ENCODE assay signal across 23 cellular contexts in genomic region chr5:141328231-141328630, GRCh38. TPM values are rescaled to one million over a fixed set of nuclear protein-coding genes. Genes with fewer than 3 reads are reported as not detected.
A peak's percentile ranks its signal among the peaks of the same experiment; 100 is the strongest.
DNase-seq lines count a peak whose midpoint lies in the region; ATAC-seq, FAIRE-seq and TF ChIP-seq lines count a peak whose summit lies in the region.
"Had no signal": no experiment of that assay in that cellular context is flagged by ENCODE, and none has a peak within 500 bp of the region (broad histone marks: within the 10 kb centered on the region; RNA-seq: fewer than 3 reads in every experiment).

No MANE protein-coding gene starts in this region.

- no peak overlapping the region for H3K4me3 ChIP-seq in bronchial epithelial cell (ENCODE audit: low read depth, low read length)
- peak overlapping the region in 2 of 3 donors; percentile 17 to 32 for H3K4me3 ChIP-seq in skeletal muscle tissue (ENCODE audit: low read length in 3 of 3)
- H3K4me3 ChIP-seq: GM23248 had no signal

- H3K36me3 ChIP-seq in bronchial epithelial cell (ENCODE audit: control insufficient read depth, insufficient read depth, low read length) (no peaks in the 10 kb centered on the region), skeletal muscle tissue (ENCODE audit: control insufficient read depth in 3 of 3, insufficient read depth in 3 of 3, low read length in 3 of 3) (peaks cover 0 to 7% (median 2%) of the 10 kb centered on the region in 3 donors)

- H3K27me3 ChIP-seq in bronchial epithelial cell (ENCODE audit: control insufficient read depth, insufficient read depth, low read length) (no peaks in the 10 kb centered on the region), skeletal muscle tissue (ENCODE audit: control insufficient read depth in 3 of 3, insufficient read depth in 3 of 3, low read length in 3 of 3) (peaks cover 0 to 3% (median 0%) of the 10 kb centered on the region in 3 donors)

- FAIRE-seq in bronchial epithelial cell (lab: Jason Lieb, UNC) = peak; percentile 64
- FAIRE-seq: A204.1 had no signal

- no peak overlapping the region for H3K9ac ChIP-seq in skeletal muscle tissue (ENCODE audit: low read depth in 1 of 3, low read length in 3 of 3)
- H3K9ac ChIP-seq: GM23248, KMS-11 had no signal

- H3K4me1 ChIP-seq in skeletal muscle tissue (ENCODE audit: control insufficient read depth in 3 of 3, insufficient read depth in 3 of 3, low read length in 3 of 3) = peaks cover 0 to 20% (median 0%) of the 10 kb centered on the region in 3 donors

- intact Hi-C loops in activated CD8-positive, alpha-beta T cell treated with anti-CD3 and anti-CD28 coated beads for 36 hours (cut with micrococcal nuclease) = loop anchor here (10.0 kb wide), 2 partner anchors 187 to 237 kb away; no protein-coding TSS in a partner anchor

- CTCF ChIA-PET in activated CD8-positive, alpha-beta T cell treated with anti-CD3 and anti-CD28 coated beads for 36 hours (lab: Charles Lee) = interaction anchor here (0.9 to 3.5 kb wide), 9 partner anchors 8 to 236 kb away, joined by 3 to 36 read pairs (median 5); partner anchors contain the start of genes PCDHGA2, PCDHGA9, PCDHGB2 and PCDHGB3
- CTCF ChIA-PET in activated CD8-positive, alpha-beta T cell treated with anti-CD3 and anti-CD28 coated beads, Interleukin-2, amount 10 ng/mL, durations not matched to agents 7 days and 5 days (lab: Charles Lee) = interaction anchor here (1.3 to 3.4 kb wide), 2 partner anchors 7 to 10 kb away, joined by 6 to 29 read pairs; partner anchors contain the start of genes PCDHGA2 and TAF7

- DNase-seq in activated CD8-positive, alpha-beta T cell treated with anti-CD3 and anti-CD28 coated beads for 36 hours = peak; percentile 23
- no peak for DNase-seq in activated CD8-positive, alpha-beta T cell treated with anti-CD3 and anti-CD28 coated beads, Interleukin-2, amount 10 ng/mL, durations not matched to agents 7 days and 5 days
- DNase-seq in M059J (ENCODE audit: low read depth) (peak; percentile 38), bronchial epithelial cell (ENCODE audit: low read depth) (no peak), NCI-H2029 (lab: John Stamatoyannopoulos, UW) (no peak)
- DNase-seq: EL, GM23248, H9, MV-4-11, NCI-H1105 treated with DMSO at 0.1 percent for 48 hours, NCI-H2081, NCI-H2171, NCI-H345, NCI-H524, NCI-H774, RPMI8226, T-cell had no signal

- H3K4me3 Mint-ChIP-seq in activated CD8-positive, alpha-beta T cell treated with anti-CD3 and anti-CD28 coated beads for 36 hours = no peak overlapping the region
- no peak overlapping the region for H3K4me3 Mint-ChIP-seq in activated CD8-positive, alpha-beta T cell treated with anti-CD3 and anti-CD28 coated beads, Interleukin-2, amount 10 ng/mL, durations not matched to agents 7 days and 5 days
- H3K4me3 Mint-ChIP-seq: H9, T-cell had no signal

- H3K4me1 Mint-ChIP-seq in activated CD8-positive, alpha-beta T cell treated with anti-CD3 and anti-CD28 coated beads for 36 hours (ENCODE audit: low read depth) = peaks cover 4% of the 10 kb centered on the region
- peaks cover 5% of the 10 kb centered on the region for H3K4me1 Mint-ChIP-seq in activated CD8-positive, alpha-beta T cell treated with anti-CD3 and anti-CD28 coated beads, Interleukin-2, amount 10 ng/mL, durations not matched to agents 7 days and 5 days (ENCODE audit: low read depth)

- peaks cover 12% of the 10 kb centered on the region for H3K36me3 Mint-ChIP-seq in activated CD8-positive, alpha-beta T cell treated with anti-CD3 and anti-CD28 coated beads for 36 hours (ENCODE audit: low read depth)
- H3K36me3 Mint-ChIP-seq in activated CD8-positive, alpha-beta T cell treated with anti-CD3 and anti-CD28 coated beads, Interleukin-2, amount 10 ng/mL, durations not matched to agents 7 days and 5 days (ENCODE audit: low read depth) = peaks cover 5% of the 10 kb centered on the region

- POLR2A ChIA-PET in activated CD8-positive, alpha-beta T cell treated with anti-CD3 and anti-CD28 coated beads for 36 hours (lab: Charles Lee) = interaction anchor here (0.6 kb wide), 1 partner anchor 10 kb away, joined by 3 read pairs; no protein-coding TSS in a partner anchor
- POLR2A ChIA-PET in activated CD8-positive, alpha-beta T cell treated with anti-CD3 and anti-CD28 coated beads, Interleukin-2, amount 10 ng/mL, durations not matched to agents 7 days and 5 days (lab: Charles Lee) = interaction anchor here (2.3 kb wide), 1 partner anchor 8 kb away, joined by 14 read pairs; the partner anchor contains the start of gene TAF7

- no peak for TF ChIP-seq CTCF in activated CD8-positive, alpha-beta T cell treated with anti-CD3 and anti-CD28 coated beads for 36 hours (IDR thresholded peaks at IDR 0.05)
- no peak for TF ChIP-seq CTCF in bronchial epithelial cell (IDR thresholded peaks at IDR 0.05; ENCODE audit: insufficient read depth, low read length, severe bottlenecking)

- H3K9me3 Mint-ChIP-seq in activated CD8-positive, alpha-beta T cell treated with anti-CD3 and anti-CD28 coated beads for 36 hours = peaks cover 18% of the 10 kb centered on the region
- H3K9me3 Mint-ChIP-seq in activated CD8-positive, alpha-beta T cell treated with anti-CD3 and anti-CD28 coated beads, Interleukin-2, amount 10 ng/mL, durations not matched to agents 7 days and 5 days (ENCODE audit: insufficient read depth) = peaks cover 15% of the 10 kb centered on the region

- H3K27me3 Mint-ChIP-seq in activated CD8-positive, alpha-beta T cell treated with anti-CD3 and anti-CD28 coated beads for 36 hours = peaks cover 28% of the 10 kb centered on the region
- peaks cover 23% of the 10 kb centered on the region for H3K27me3 Mint-ChIP-seq in activated CD8-positive, alpha-beta T cell treated with anti-CD3 and anti-CD28 coated beads, Interleukin-2, amount 10 ng/mL, durations not matched to agents 7 days and 5 days (ENCODE audit: low read depth)

- H3K27ac ChIP-seq in skeletal muscle tissue (ENCODE audit: low read depth, low read length) = no peak overlapping the region
- H3K27ac ChIP-seq: GM23248, HL-60, KMS-11 had no signal

- H3K9me3 ChIP-seq in skeletal muscle tissue (ENCODE audit: control insufficient read depth in 3 of 3, low read length in 3 of 3) = peaks cover 0 to 26% (median 6%) of the 10 kb centered on the region in 3 donors

- no peak for ATAC-seq in activated CD8-positive, alpha-beta T cell treated with anti-CD3 and anti-CD28 coated beads for 36 hours
- no peak for ATAC-seq in activated CD8-positive, alpha-beta T cell treated with anti-CD3 and anti-CD28 coated beads, Interleukin-2, amount 10 ng/mL, durations not matched to agents 7 days and 5 days
- no peak for ATAC-seq in GM19467 (IDR thresholded peaks at IDR 0.05; ENCODE audit: unreplicated experiment)
- ATAC-seq: SK-N-SH treated with all-trans-retinoic acid at 6 μM for 48 hours, T-cell had no signal

- no peak overlapping the region for H3K27ac Mint-ChIP-seq in activated CD8-positive, alpha-beta T cell treated with anti-CD3 and anti-CD28 coated beads for 36 hours
- no peak overlapping the region for H3K27ac Mint-ChIP-seq in activated CD8-positive, alpha-beta T cell treated with anti-CD3 and anti-CD28 coated beads, Interleukin-2, amount 10 ng/mL, durations not matched to agents 7 days and 5 days
- H3K27ac Mint-ChIP-seq: H9, T-cell had no signal

RNA-seq across cellular contexts. Expression of gene PCDHGA1, which starts 2.1 kb away (rescaled TPM):
- total RNA-seq in activated CD8-positive, alpha-beta T cell treated with anti-CD3 and anti-CD28 coated beads for 36 hours = under 1 TPM in 1 of 2 experiments, not detected in 1; 0.07 TPM
- not detected for total RNA-seq in activated CD8-positive, alpha-beta T cell treated with anti-CD3 and anti-CD28 coated beads, Interleukin-2, amount 10 ng/mL, durations not matched to agents 7 days and 5 days
- 0.71 and 0.89 TPM in 2 replicates for total RNA-seq in M059J (2014; rRNA removed; shearing (Covaris generic))
- total RNA-seq in bronchial epithelial cell = under 0.01 and 0.26 TPM in 2 replicates
- total RNA-seq in skeletal muscle tissue = 0.52 TPM

RNA-seq across cellular contexts. Expression of gene TAF7, which starts 7.6 kb away (rescaled TPM):
- total RNA-seq in activated CD8-positive, alpha-beta T cell treated with anti-CD3 and anti-CD28 coated beads for 36 hours = 10 to 100 TPM; 56.2 to 58.1 TPM
- 10 to 100 TPM; 65.5 to 67.0 TPM for total RNA-seq in activated CD8-positive, alpha-beta T cell treated with anti-CD3 and anti-CD28 coated beads, Interleukin-2, amount 10 ng/mL, durations not matched to agents 7 days and 5 days
- 52.8 and 84.2 TPM in 2 replicates for total RNA-seq in M059J (2014; rRNA removed; shearing (Covaris generic))
- total RNA-seq in bronchial epithelial cell = 36.3 and 74.5 TPM in 2 replicates
- total RNA-seq in skeletal muscle tissue = 72.0 TPM

RNA-seq across cellular contexts. Expression of gene PCDHGA2, which starts 10.3 kb away (rescaled TPM):
- not detected for total RNA-seq in activated CD8-positive, alpha-beta T cell treated with anti-CD3 and anti-CD28 coated beads for 36 hours
- not detected for total RNA-seq in activated CD8-positive, alpha-beta T cell treated with anti-CD3 and anti-CD28 coated beads, Interleukin-2, amount 10 ng/mL, durations not matched to agents 7 days and 5 days
- total RNA-seq in M059J (2014; rRNA removed; shearing (Covaris generic)) = 0.22 and 0.32 TPM in 2 replicates
- total RNA-seq in bronchial epithelial cell (under 0.01 and 0.26 TPM in 2 replicates), skeletal muscle tissue (1.6 TPM)

RNA-seq across cellular contexts. Expression of gene PCDHGA3, which starts 15.4 kb away (rescaled TPM):
- total RNA-seq in activated CD8-positive, alpha-beta T cell treated with anti-CD3 and anti-CD28 coated beads for 36 hours = not detected
- total RNA-seq in activated CD8-positive, alpha-beta T cell treated with anti-CD3 and anti-CD28 coated beads, Interleukin-2, amount 10 ng/mL, durations not matched to agents 7 days and 5 days = not detected
- 0.49 TPM in 1 of 2 replicates, not detected in the other for total RNA-seq in M059J (2014; rRNA removed; shearing (Covaris generic))
- total RNA-seq in bronchial epithelial cell (under 0.01 and 0.13 TPM in 2 replicates), skeletal muscle tissue (2.1 TPM)

RNA-seq across cellular contexts. Expression of gene PCDHGB1, which starts 21.7 kb away (rescaled TPM):
- total RNA-seq in activated CD8-positive, alpha-beta T cell treated with anti-CD3 and anti-CD28 coated beads for 36 hours = not detected
- not detected for total RNA-seq in activated CD8-positive, alpha-beta T cell treated with anti-CD3 and anti-CD28 coated beads, Interleukin-2, amount 10 ng/mL, durations not matched to agents 7 days and 5 days
- total RNA-seq in M059J (2014; rRNA removed; shearing (Covaris generic)) = 3.3 and 4.9 TPM in 2 replicates
- total RNA-seq in bronchial epithelial cell = under 0.01 and 0.26 TPM in 2 replicates
- total RNA-seq in skeletal muscle tissue = 1.6 TPM

Comparison
In these comparisons a context has a peak if more than half of its experiments do, and no peak if none do; other contexts are left out.
1. DNase-seq: peak in activated CD8-positive, alpha-beta T cell treated with anti-CD3 and anti-CD28 coated beads for 36 hours (single experiment) and M059J (single experiment); none in activated CD8-positive, alpha-beta T cell treated with anti-CD3 and anti-CD28 coated beads, Interleukin-2, amount 10 ng/mL, durations not matched to agents 7 days and 5 days (single experiment), bronchial epithelial cell (single experiment) and NCI-H2029 (single experiment).